In the genomic region with DNA sequence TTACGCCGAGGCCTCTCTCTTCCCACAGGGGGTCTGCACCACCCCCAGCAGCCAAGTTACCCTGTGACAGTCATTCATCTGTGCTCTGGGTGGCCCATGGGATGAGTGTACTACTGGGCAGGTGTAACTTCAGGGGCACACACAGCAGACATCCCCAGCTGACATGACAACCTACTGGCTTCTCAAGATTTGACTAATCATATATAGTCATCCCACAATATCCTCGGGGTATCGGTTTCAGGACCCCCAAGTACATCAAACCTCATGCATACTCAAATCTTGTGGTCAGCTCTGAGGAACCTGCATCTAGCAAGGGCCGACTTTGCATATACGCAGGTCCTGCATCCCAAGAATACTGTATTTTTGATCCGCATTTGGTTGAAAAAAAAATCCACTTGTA, we compare ENCODE assay signal across 17 cellular contexts.
DNase-seq lines count a peak whose midpoint lies in the region; ATAC-seq and TF ChIP-seq lines count a peak whose summit lies in the region.
"Had no signal": no experiment of that assay in that cellular context is flagged by ENCODE, and none has a peak within 500 bp of the region (broad histone marks: within the 10 kb centered on the region; RNA-seq: fewer than 3 reads in every experiment).

No MANE protein-coding gene starts in this region.

- CTCF ChIA-PET in activated B cell treated with CpG ODN at 0.5 μM for 24 hours (lab: Charles Lee): no interaction called here
- CTCF ChIA-PET in RWPE1 (lab: Yijun Ruan, JAX): no interaction called here

- TF ChIP-seq CTCF in activated B cell treated with CpG ODN at 0.5 μM for 24 hours (IDR thresholded peaks at IDR 0.05) (no peak), RWPE1 (conservative IDR thresholded peaks at IDR 0.05; ENCODE audit: low read depth) (no peak)

- H3K36me3 Mint-ChIP-seq in activated B cell treated with CpG ODN at 0.5 μM for 24 hours (ENCODE audit: low read depth): no peaks in the 10 kb centered on the region

- POLR2A ChIA-PET in activated B cell treated with CpG ODN at 0.5 μM for 24 hours (lab: Charles Lee): no interaction called here
- POLR2A ChIA-PET in RWPE1 (lab: Yijun Ruan, JAX; ENCODE audit: low non-redundant PET): no interaction called here

- H3K4me1 Mint-ChIP-seq in activated B cell treated with CpG ODN at 0.5 μM for 24 hours: no peaks in the 10 kb centered on the region
- H3K4me1 Mint-ChIP-seq: naive B cell had no signal

- intact Hi-C loops in activated B cell treated with CpG ODN at 0.5 μM for 24 hours (cut with micrococcal nuclease): no loop called here

- H3K27ac Mint-ChIP-seq in activated B cell treated with CpG ODN at 0.5 μM for 24 hours: no peak overlapping the region
- H3K27ac Mint-ChIP-seq: activated naive CD4-positive, alpha-beta T cell treated with anti-CD3 and anti-CD28 coated beads, Interleukin-2, amount 50 U/mL, for 72 hours; naive B cell had no signal

- H3K27ac ChIP-seq in RWPE1: no peak overlapping the region
- H3K27ac ChIP-seq: heart left ventricle had no signal

- peak; percentile 83 for ATAC-seq in GM18870 (IDR thresholded peaks at IDR 0.05; ENCODE audit: unreplicated experiment)
- peak; percentile 54 for ATAC-seq in GM21619 (IDR thresholded peaks at IDR 0.05; ENCODE audit: unreplicated experiment)
- ATAC-seq in HG03066 (IDR thresholded peaks at IDR 0.05; ENCODE audit: low read depth, unreplicated experiment): peak; percentile 72
- peak; percentile 54 for ATAC-seq in activated B cell treated with CpG ODN at 0.5 μM for 24 hours (ENCODE audit: low read depth)
- ATAC-seq: heart left ventricle, K562 had no signal

- peaks cover 18% of the 10 kb centered on the region for H3K9me3 Mint-ChIP-seq in activated B cell treated with CpG ODN at 0.5 μM for 24 hours

- H3K4me3 Mint-ChIP-seq in activated B cell treated with CpG ODN at 0.5 μM for 24 hours: no peak overlapping the region
- H3K4me3 Mint-ChIP-seq: naive B cell had no signal

- DNase-seq in activated B cell treated with CpG ODN at 0.5 μM for 24 hours: no peak
- DNase-seq in DMS153 treated with DMSO at 0.1 percent for 48 hours (lab: John Stamatoyannopoulos, UW; ENCODE audit: unreplicated experiment): no peak
- DNase-seq in RWPE1 (ENCODE audit: low spot score): no peak
- no peak for DNase-seq in D341Med (ENCODE audit: low spot score)
- DNase-seq: activated CD8-positive, alpha-beta memory T cell treated with anti-CD3 and anti-CD28 coated beads, Interleukin-2, amount 50 U/mL, for 48 hours; central memory CD4-positive, alpha-beta T cell; heart left ventricle; naive B cell; NCI-H1694 treated with DMSO at 0.1 percent for 48 hours; NCI-H774; SHP77 treated with DMSO at 0.1 percent for 48 hours; stimulated activated CD4-positive, alpha-beta T cell treated with anti-CD3 and anti-CD28 coated beads, Interleukin-4, amount 100 ng/mL, for 4 hours had no signal

- H3K27me3 Mint-ChIP-seq in activated B cell treated with CpG ODN at 0.5 μM for 24 hours: peaks cover 31% of the 10 kb centered on the region
